ENCODE assay signal across 15 cellular contexts in the genomic region with DNA sequence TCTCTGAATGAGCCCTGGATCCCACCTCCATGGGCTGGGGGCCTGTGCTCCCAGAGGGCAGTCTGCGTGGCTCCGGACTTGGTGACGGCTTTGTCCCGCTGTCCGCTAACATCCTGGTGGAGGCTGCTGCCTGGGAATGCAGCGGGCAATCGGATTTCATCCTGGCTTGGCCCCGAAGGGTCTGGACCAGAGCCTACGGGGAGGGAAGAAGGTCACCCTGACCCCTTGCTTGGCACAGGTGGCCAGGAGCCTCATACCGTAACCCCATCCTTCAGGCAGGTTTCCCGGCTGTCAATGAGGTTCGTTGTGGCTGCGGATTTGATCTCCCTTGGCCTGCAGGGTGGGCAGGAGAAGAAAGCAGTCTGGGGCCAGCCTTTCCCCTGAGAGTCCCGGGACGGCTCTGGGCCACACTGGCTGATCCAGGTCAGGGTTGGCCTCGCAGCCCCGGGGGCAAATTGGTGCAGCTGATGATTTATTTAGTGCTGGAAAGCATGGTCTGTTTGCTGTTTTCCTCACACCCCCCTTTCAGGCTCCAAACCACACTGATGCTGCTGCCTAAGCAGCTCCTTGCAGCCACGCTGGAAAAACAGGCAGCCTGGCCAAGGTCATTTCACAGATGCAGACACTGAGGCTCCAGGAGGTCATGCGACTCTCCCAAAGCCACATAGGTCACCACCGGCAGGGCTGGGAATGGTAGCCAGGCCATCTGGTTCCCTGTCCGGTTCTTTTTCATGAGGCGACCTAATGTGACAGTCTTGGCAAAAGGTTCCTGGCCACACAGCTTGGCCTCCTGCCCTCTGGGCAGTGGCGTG. TPM values are rescaled to one million over a fixed set of nuclear protein-coding genes. Genes with fewer than 3 reads are reported as not detected.
DNase-seq lines count a peak whose midpoint lies in the region; ATAC-seq and TF ChIP-seq lines count a peak whose summit lies in the region.
"Had no signal": no experiment of that assay in that cellular context is flagged by ENCODE, and none has a peak within 500 bp of the region (broad histone marks: within the 10 kb centered on the region; RNA-seq: fewer than 3 reads in every experiment).

No MANE protein-coding gene starts in this region.

- H3K4me1 ChIP-seq in gastroesophageal sphincter (peaks cover 12 to 93% (median 45%) of the 10 kb centered on the region in 3 donors), neural progenitor cell (peaks cover 8% of the 10 kb centered on the region), aorta (ENCODE audit: control insufficient read depth in 1 of 2, insufficient read depth in 2 of 2, low read length in 2 of 2) (peaks cover 3 to 14% of the 10 kb centered on the region in 2 donors)
- H3K4me1 ChIP-seq: SJSA1 had no signal

- WGBS in gastroesophageal sphincter (ENCODE audit: low coverage in 1 of 2), 2 donors, result 83% methylated on average over 1 of the region's 23 CpGs; no CpG with 5 or more reads in 1 of the 2 donors
- WGBS in aorta, 2 donors, result 28 to 33% methylated on average over 23 of the region's 23 CpGs

- ATAC-seq in gastroesophageal sphincter (peak; percentile 8), aorta (ENCODE audit: low FRiP score) (peak; percentile 64), HG02642 (IDR thresholded peaks at IDR 0.05; ENCODE audit: poor library complexity, unreplicated experiment) (no peak)
- ATAC-seq in stimulated activated naive CD8-positive, alpha-beta T cell treated with anti-CD3 and anti-CD28 coated beads, Interleukin-15, Interleukin-2, amounts not matched to agents 100 U/mL and 50 U/mL, for 24 hours, result no peak
- ATAC-seq: naive thymus-derived CD8-positive, alpha-beta T cell had no signal

- no peaks in the 10 kb centered on the region for H3K9me3 ChIP-seq in gastroesophageal sphincter
- no peaks in the 10 kb centered on the region for H3K9me3 ChIP-seq in neural progenitor cell (ENCODE audit: low read depth)
- no peaks in the 10 kb centered on the region for H3K9me3 ChIP-seq in aorta (ENCODE audit: control insufficient read depth, low read length)
- H3K9me3 ChIP-seq: SJSA1 had no signal

- H3K27ac Mint-ChIP-seq in neural progenitor cell, result no peak overlapping the region
- H3K27ac Mint-ChIP-seq: naive thymus-derived CD8-positive, alpha-beta T cell had no signal

- no peak overlapping the region for H3K9ac ChIP-seq in neural progenitor cell

- no peak overlapping the region for H3K4me2 ChIP-seq in neural progenitor cell

- peak overlapping the region in 3 of 4 donors; percentile 67 to 85 (median 69) for H3K27ac ChIP-seq in gastroesophageal sphincter
- no peak overlapping the region for H3K27ac ChIP-seq in neural progenitor cell
- H3K27ac ChIP-seq in aorta (ENCODE audit: low read depth in 1 of 2, low read length in 2 of 2), result peak overlapping the region in 1 of 2 donors; percentile 49
- H3K27ac ChIP-seq: SJSA1 had no signal

- H3K27me3 Mint-ChIP-seq in neural progenitor cell (ENCODE audit: insufficient read depth, low read depth), result peaks cover 3% of the 10 kb centered on the region
- H3K27me3 Mint-ChIP-seq: naive thymus-derived CD8-positive, alpha-beta T cell had no signal

- no peaks in the 10 kb centered on the region for H3K79me2 ChIP-seq in neural progenitor cell (ENCODE audit: low read depth)

- DNase-seq in activated effector memory CD4-positive, alpha-beta T cell treated with anti-CD3 and anti-CD28 coated beads, Interleukin-2, amount 50 U/mL, for 16 hours, result peak; percentile 36
- DNase-seq in activated effector memory CD4-positive, alpha-beta T cell treated with Interleukin-2 at 50 U/mL for 16 hours, result no peak
- DNase-seq in neural progenitor cell (ENCODE audit: low spot score) (peak; percentile 25), aorta (peak in 1 of 2 donors; percentile 71), DMS153 treated with DMSO at 0.1 percent for 48 hours (lab: John Stamatoyannopoulos, UW; ENCODE audit: unreplicated experiment) (no peak)
- DNase-seq in stimulated activated naive CD8-positive, alpha-beta T cell treated with anti-CD3 and anti-CD28 coated beads, Interleukin-15, Interleukin-2, amounts not matched to agents 100 U/mL and 50 U/mL, for 24 hours, result no peak
- DNase-seq: DMS153; foreskin fibroblast; naive thymus-derived CD8-positive, alpha-beta T cell; NCI-H1417 treated with DMSO at 0.1 percent for 48 hours; NCI-H526; trophoblast cell had no signal

- intact Hi-C loops in aorta (cut with DNase I), result no loop called here

- no peaks in the 10 kb centered on the region for H3K36me3 Mint-ChIP-seq in neural progenitor cell

- peaks cover 47% of the 10 kb centered on the region for H4K20me1 ChIP-seq in neural progenitor cell (ENCODE audit: low read depth)

- no peaks in the 10 kb centered on the region for H3F3A ChIP-seq in neural progenitor cell (ENCODE audit: low read depth)

- TF ChIP-seq POLR2A in gastroesophageal sphincter (IDR thresholded peaks at IDR 0.05), result no peak

- H3K36me3 ChIP-seq in gastroesophageal sphincter (no peaks in the 10 kb centered on the region), neural progenitor cell (no peaks in the 10 kb centered on the region), aorta (ENCODE audit: control insufficient read depth in 1 of 2, insufficient read depth in 2 of 2, low read length in 1 of 2) (no peaks in the 10 kb centered on the region)
- H3K36me3 ChIP-seq: SJSA1 had no signal

- no peak overlapping the region for H2AFZ ChIP-seq in neural progenitor cell (replicated peaks)

- peaks cover 29% of the 10 kb centered on the region for H3K4me1 Mint-ChIP-seq in neural progenitor cell

- no peak overlapping the region for H3K4me3 Mint-ChIP-seq in neural progenitor cell
- H3K4me3 Mint-ChIP-seq: naive thymus-derived CD8-positive, alpha-beta T cell had no signal

- no peaks in the 10 kb centered on the region for H3K9me3 Mint-ChIP-seq in neural progenitor cell
- H3K9me3 Mint-ChIP-seq: naive thymus-derived CD8-positive, alpha-beta T cell had no signal

- H3K4me3 ChIP-seq in gastroesophageal sphincter, result no peak overlapping the region
- no peak overlapping the region for H3K4me3 ChIP-seq in neural progenitor cell
- H3K4me3 ChIP-seq in aorta (ENCODE audit: low read length in 2 of 2), result no peak overlapping the region
- H3K4me3 ChIP-seq: SJSA1 had no signal

- TF ChIP-seq CTCF in gastroesophageal sphincter (IDR thresholded peaks at IDR 0.05), result no peak
- no peak for TF ChIP-seq CTCF in neural progenitor cell (IDR thresholded peaks at IDR 0.05)

- H3K27me3 ChIP-seq in gastroesophageal sphincter (no peaks in the 10 kb centered on the region), neural progenitor cell (no peaks in the 10 kb centered on the region), aorta (ENCODE audit: control insufficient read depth in 1 of 2, insufficient read depth in 2 of 2, low read length in 1 of 2) (no peaks in the 10 kb centered on the region)
- H3K27me3 ChIP-seq: SJSA1 had no signal

- no peak for TF ChIP-seq EP300 in gastroesophageal sphincter (IDR thresholded peaks at IDR 0.05)

RNA-seq across cellular contexts. Expression of a gene that starts 15.0 kb away (rescaled TPM):
- total RNA-seq in gastroesophageal sphincter (10 to 100 TPM; 26.4 to 57.2 (median 29.6) TPM), neural progenitor cell (ENCODE audit: low replicate concordance) (1.8 and 5.3 TPM in 2 replicates), aorta (10 to 100 TPM; 23.6 to 29.6 TPM)
- polyA plus RNA-seq in aorta, result 10 to 100 TPM in 1 of 2 donors, 1 to 10 TPM in 1; 6.1 to 12.3 TPM

Comparison
In these comparisons a context has a peak if more than half of its experiments do, and no peak if none do; other contexts are left out.
1. DNase-seq: peak in activated effector memory CD4-positive, alpha-beta T cell treated with anti-CD3 and anti-CD28 coated beads, Interleukin-2, amount 50 U/mL, for 16 hours (single experiment) and neural progenitor cell (single experiment); none in activated effector memory CD4-positive, alpha-beta T cell treated with Interleukin-2 at 50 U/mL for 16 hours (single experiment), stimulated activated naive CD8-positive, alpha-beta T cell treated with anti-CD3 and anti-CD28 coated beads, Interleukin-15, Interleukin-2, amounts not matched to agents 100 U/mL and 50 U/mL, for 24 hours (single experiment) and DMS153 treated with DMSO at 0.1 percent for 48 hours (single experiment).
2. ATAC-seq: peak in gastroesophageal sphincter (single experiment) and aorta (single experiment); none in stimulated activated naive CD8-positive, alpha-beta T cell treated with anti-CD3 and anti-CD28 coated beads, Interleukin-15, Interleukin-2, amounts not matched to agents 100 U/mL and 50 U/mL, for 24 hours (single experiment) and HG02642 (single experiment).